Comparison of ENCODE assay signal across 11 cellular contexts in genomic region chr14:60736494-60736893, GRCh38. TPM values are rescaled to one million over a fixed set of nuclear protein-coding genes. Genes with fewer than 3 reads are reported as not detected.
DNase-seq lines count a peak whose midpoint lies in the region; FAIRE-seq and TF ChIP-seq lines count a peak whose summit lies in the region.
"Had no signal": no experiment of that assay in that cellular context is flagged by ENCODE, and none has a peak within 500 bp of the region (broad histone marks: within the 10 kb centered on the region; RNA-seq: fewer than 3 reads in every experiment).

No MANE protein-coding gene starts in this region.

- DNase-seq in EL, result peak; percentile 78
- peak; percentile 51 for DNase-seq in NCI-H226
- peak; percentile 72 for DNase-seq in endothelial cell of umbilical vein (ENCODE audit: low read depth, low spot score)
- peak; percentile 42 to 71 for DNase-seq in trophoblast cell
- no peak for DNase-seq in NK-92 treated with Interleukin-12 subunit alpha and Interleukin-12 subunit beta, amount 100 ng/mL, for 24 hours (lab: John Stamatoyannopoulos, UW)
- DNase-seq in caudate nucleus (lab: John Stamatoyannopoulos, UW), result no peak
- DNase-seq in erythroblast (lab: John Stamatoyannopoulos, UW), result no peak
- DNase-seq: cerebellar nuclear complex, sigmoid colon, T-helper 1 cell had no signal

- H4K91ac ChIP-seq in trophoblast cell (ENCODE audit: low read depth, low read length), result no peak overlapping the region

- intact Hi-C loops in endothelial cell of umbilical vein (cut with micrococcal nuclease), result loop anchor here (5.0 kb wide), 2 partner anchors 451 to 516 kb away; no protein-coding TSS in a partner anchor

- H3K9me3 ChIP-seq in endothelial cell of umbilical vein (replicated peaks; ENCODE audit: control insufficient read depth, insufficient read depth, low read length) (no peaks in the 10 kb centered on the region), trophoblast cell (ENCODE audit: insufficient read depth, low read depth, low read length) (no peaks in the 10 kb centered on the region)
- H3K9me3 ChIP-seq: sigmoid colon had no signal

- peak; percentile 77 for FAIRE-seq in endothelial cell of umbilical vein (lab: Jason Lieb, UNC)

- H3K27ac ChIP-seq in endothelial cell of umbilical vein (ENCODE audit: insufficient read depth, low read depth, low read length) (peak overlapping the region; percentile 59), trophoblast cell (ENCODE audit: low read depth, low read length) (no peak overlapping the region), caudate nucleus (ENCODE audit: low read depth, low read length) (no peak overlapping the region)
- H3K27ac ChIP-seq: HL-60, sigmoid colon had no signal

- no peaks in the 10 kb centered on the region for H4K20me1 ChIP-seq in endothelial cell of umbilical vein (replicated peaks; ENCODE audit: control insufficient read depth, extremely low read depth, insufficient read depth, low read length)

- TF ChIP-seq CTCF in endothelial cell of umbilical vein (IDR thresholded peaks at IDR 0.05; ENCODE audit: extremely low read depth in 1 of 2, insufficient read depth in 1 of 2, low read depth in 1 of 2, low read length in 2 of 2), result no peak

- H3K4me1 ChIP-seq in endothelial cell of umbilical vein (ENCODE audit: control insufficient read depth, extremely low read depth, insufficient read depth, low read length), result peaks cover 16% of the 10 kb centered on the region
- no peaks in the 10 kb centered on the region for H3K4me1 ChIP-seq in trophoblast cell (ENCODE audit: control insufficient read depth in 1 of 2, insufficient read depth in 2 of 2, low read length in 2 of 2)

- H3K4me2 ChIP-seq in endothelial cell of umbilical vein (ENCODE audit: insufficient read depth, low read length), result peak overlapping the region; percentile 92
- no peak overlapping the region for H3K4me2 ChIP-seq in trophoblast cell (ENCODE audit: low read length)

- no CpG with 5 or more reads among the region's 4 CpGs for WGBS in trophoblast cell (ENCODE audit: extremely low coverage, insufficient coverage, insufficient read length)

- no TSS peak for BruUV-seq in endothelial cell of umbilical vein (replicated peaks; lab: Mats Ljungman, UMichigan)

- H2AFZ ChIP-seq in endothelial cell of umbilical vein (ENCODE audit: low read depth, low read length), result no peak overlapping the region
- no peak overlapping the region for H2AFZ ChIP-seq in trophoblast cell (ENCODE audit: insufficient read depth, low read length, poor library complexity)

- H3K27me3 ChIP-seq in endothelial cell of umbilical vein (ENCODE audit: control insufficient read depth in 2 of 2, insufficient read depth in 2 of 2, low read length in 2 of 2) (peaks cover 3 to 20% of the 10 kb centered on the region in 2 experiments), trophoblast cell (ENCODE audit: insufficient read depth, low read length) (no peaks in the 10 kb centered on the region)
- H3K27me3 ChIP-seq: sigmoid colon had no signal

- H3K14ac ChIP-seq in trophoblast cell (ENCODE audit: low read length), result no peak overlapping the region

- TF ChIP-seq POLR2A in endothelial cell of umbilical vein (IDR thresholded peaks at IDR 0.05; ENCODE audit: low read depth, low read length) (no peak), erythroblast (IDR thresholded peaks at IDR 0.05; ENCODE audit: low read length) (no peak)

- peaks cover 50% of the 10 kb centered on the region for H3K79me2 ChIP-seq in endothelial cell of umbilical vein (ENCODE audit: control insufficient read depth, insufficient read depth, low read length)
- peaks cover 2% of the 10 kb centered on the region for H3K79me2 ChIP-seq in trophoblast cell (ENCODE audit: control insufficient read depth, insufficient read depth, low read length, poor library complexity)

- H3K18ac ChIP-seq in trophoblast cell (ENCODE audit: low read length), result no peak overlapping the region

- H3K4me3 ChIP-seq in endothelial cell of umbilical vein (replicated peaks in 1 of 3; ENCODE audit: insufficient read depth in 1 of 3, low read depth in 1 of 3, low read length in 3 of 3) (peak overlapping the region in 1 of 3 experiments; percentile 75), trophoblast cell (ENCODE audit: low read depth, low read length) (no peak overlapping the region)

- H3K36me3 ChIP-seq in endothelial cell of umbilical vein (ENCODE audit: control insufficient read depth in 2 of 2, extremely low read depth in 1 of 2, insufficient read depth in 2 of 2, low read length in 2 of 2) (no peaks in the 10 kb centered on the region), trophoblast cell (ENCODE audit: control insufficient read depth in 1 of 2, insufficient read depth in 2 of 2, low read length in 2 of 2) (no peaks in the 10 kb centered on the region)
- H3K36me3 ChIP-seq: sigmoid colon had no signal

- dilution Hi-C loops in endothelial cell of umbilical vein (cut with MboI; ENCODE audit: extremely low pct_ligation_motif_present, low sequenced_read_pairs), result no loop called here

- POLR2A ChIA-PET in endothelial cell of umbilical vein (lab: Charles Lee), result interaction anchor here (1.5 kb wide), 1 partner anchor 13 kb away, joined by 4 read pairs; the partner anchor contains the start of gene SIX4

- no peak overlapping the region for H2BK12ac ChIP-seq in trophoblast cell (ENCODE audit: low read length)

- no peaks in the 10 kb centered on the region for H3K9me1 ChIP-seq in endothelial cell of umbilical vein (replicated peaks; ENCODE audit: control insufficient read depth, extremely low read depth, insufficient read depth, low read length)

- H2BK120ac ChIP-seq in trophoblast cell (ENCODE audit: insufficient read depth, low read length, poor library complexity), result no peak overlapping the region

- no peak overlapping the region for H2AK5ac ChIP-seq in trophoblast cell (ENCODE audit: low read length)

- no peak overlapping the region for H2BK5ac ChIP-seq in trophoblast cell (ENCODE audit: low read depth, low read length, poor library complexity)

- H4K12ac ChIP-seq in trophoblast cell (ENCODE audit: low read depth, low read length), result no peak overlapping the region

- CTCF ChIA-PET in endothelial cell of umbilical vein (lab: Charles Lee), result interaction anchor here (0.8 to 2.7 kb wide), 8 partner anchors 9 to 518 kb away, joined by 3 to 14 read pairs (median 5); partner anchors contain the start of gene SIX4

- H3K23ac ChIP-seq in trophoblast cell (ENCODE audit: low read length), result no peak overlapping the region

- H3K9ac ChIP-seq in endothelial cell of umbilical vein (replicated peaks; ENCODE audit: extremely low read depth, insufficient read depth, low read length), result peak overlapping the region; percentile 67
- no peak overlapping the region for H3K9ac ChIP-seq in trophoblast cell (ENCODE audit: low read length)

- peaks cover 2% of the 10 kb centered on the region for H3K79me1 ChIP-seq in trophoblast cell (ENCODE audit: low read length)

- H4K8ac ChIP-seq in trophoblast cell (ENCODE audit: low read depth, low read length), result no peak overlapping the region

- no peak overlapping the region for H3K4ac ChIP-seq in trophoblast cell (ENCODE audit: low read depth, low read length)

TF ChIP-seq in endothelial cell of umbilical vein, 7 proteins besides CTCF, POLR2A, EP300 and RAD21:
- TF ChIP-seq POLR2AphosphoS5 (IDR thresholded peaks at IDR 0.05; ENCODE audit: insufficient read depth, low read depth, low read length), result no peak
- TF ChIP-seq FOS (IDR thresholded peaks at IDR 0.05; ENCODE audit: borderline replicate concordance, insufficient read depth, low read length), result peak; percentile 47
- TF ChIP-seq MYC (IDR thresholded peaks at IDR 0.05; ENCODE audit: low read depth, low read length), result no peak
- no peak for TF ChIP-seq MAX (IDR thresholded peaks at IDR 0.05; ENCODE audit: insufficient read depth, insufficient read length)

RNA-seq across cellular contexts. Expression of gene MNAT1, which starts 1.9 kb away (rescaled TPM):
- total RNA-seq in endothelial cell of umbilical vein, result 55.7 and 58.0 TPM in 2 replicates
- 32.9 and 35.7 TPM in 2 replicates for polyA plus RNA-seq in endothelial cell of umbilical vein
- 50.8 and 52.6 TPM in 2 replicates for polyA plus RNA-seq in endothelial cell of umbilical vein (2011; cell fraction: cytosol; rRNA removed)
- polyA plus RNA-seq in endothelial cell of umbilical vein (2011; cell fraction: nucleus; rRNA removed), result 37.5 and 37.6 TPM in 2 replicates
- 37.0 and 59.1 TPM in 2 replicates for polyA plus RNA-seq in endothelial cell of umbilical vein (2012)
- 35.9 and 49.4 TPM in 2 replicates for polyA minus RNA-seq in endothelial cell of umbilical vein
- 16.3 TPM for polyA minus RNA-seq in endothelial cell of umbilical vein (2011; cell fraction: cytosol; rRNA and poly(A)+ RNA removed)
- 91.2 and 106 TPM in 2 replicates for polyA minus RNA-seq in endothelial cell of umbilical vein (2011; cell fraction: nucleus; rRNA and poly(A)+ RNA removed)
- 29.0 and 30.9 TPM in 2 replicates for polyA plus RNA-seq in trophoblast cell (2013)

RNA-seq across cellular contexts. Expression of gene SIX4, which starts 12.3 kb away (rescaled TPM):
- total RNA-seq in endothelial cell of umbilical vein, result 4.7 and 7.5 TPM in 2 replicates
- polyA plus RNA-seq in endothelial cell of umbilical vein, result 1.8 and 2.1 TPM in 2 replicates
- 1.6 and 2.1 TPM in 2 replicates for polyA plus RNA-seq in endothelial cell of umbilical vein (2011; cell fraction: cytosol; rRNA removed)
- 2.6 and 2.9 TPM in 2 replicates for polyA plus RNA-seq in endothelial cell of umbilical vein (2011; cell fraction: nucleus; rRNA removed)
- polyA plus RNA-seq in endothelial cell of umbilical vein (2012), result 2.0 and 2.1 TPM in 2 replicates
- polyA minus RNA-seq in endothelial cell of umbilical vein, result 5.5 and 9.0 TPM in 2 replicates
- polyA minus RNA-seq in endothelial cell of umbilical vein (2011; cell fraction: cytosol; rRNA and poly(A)+ RNA removed), result 7.1 TPM
- polyA minus RNA-seq in endothelial cell of umbilical vein (2011; cell fraction: nucleus; rRNA and poly(A)+ RNA removed), result 2.7 and 5.0 TPM in 2 replicates
- 5.0 and 5.2 TPM in 2 replicates for polyA plus RNA-seq in trophoblast cell (2013)

Comparison
In these comparisons a context has a peak if more than half of its experiments do, and no peak if none do; other contexts are left out.
1. DNase-seq: peak in EL (single experiment), NCI-H226 (single experiment), endothelial cell of umbilical vein (single experiment) and trophoblast cell (2 of 2); none in NK-92 treated with Interleukin-12 subunit alpha and Interleukin-12 subunit beta, amount 100 ng/mL, for 24 hours (single experiment), caudate nucleus (0 of 61) and erythroblast (0 of 2).